ENCODE assay signal across 9 cellular contexts in genomic region chr17:77371117-77371887, GRCh38.
DNase-seq lines count a peak whose midpoint lies in the region; ATAC-seq and TF ChIP-seq lines count a peak whose summit lies in the region.
"Had no signal": no experiment of that assay in that cellular context is flagged by ENCODE, and none has a peak within 500 bp of the region (broad histone marks: within the 10 kb centered on the region; RNA-seq: fewer than 3 reads in every experiment).

No MANE protein-coding gene starts in this region.

- peak overlapping the region; percentile 22 to 93 (median 92) for H3K27ac Mint-ChIP-seq in CD4-positive, alpha-beta memory T cell
- H3K27ac Mint-ChIP-seq in Caco-2 (ENCODE audit: unreplicated experiment), result no peak overlapping the region

- H2AK5ac ChIP-seq in neuronal stem cell (ENCODE audit: low read depth, low read length), result no peak overlapping the region

- H3K36me3 Mint-ChIP-seq in CD4-positive, alpha-beta memory T cell, result peaks cover 3 to 20% of the 10 kb centered on the region in 2 donors
- H3K36me3 Mint-ChIP-seq in Caco-2 (ENCODE audit: insufficient read depth, unreplicated experiment), result peaks cover 22% of the 10 kb centered on the region

- H2BK5ac ChIP-seq in neuronal stem cell (ENCODE audit: low read length), result no peak overlapping the region

- no peak overlapping the region for H2BK15ac ChIP-seq in neuronal stem cell (ENCODE audit: low read length)

- H3K27me3 Mint-ChIP-seq in CD4-positive, alpha-beta memory T cell, result no peaks in the 10 kb centered on the region
- no peaks in the 10 kb centered on the region for H3K27me3 Mint-ChIP-seq in Caco-2 (ENCODE audit: insufficient read depth, unreplicated experiment)

- H3K9ac ChIP-seq in neuronal stem cell (ENCODE audit: low read depth, low read length, poor library complexity), result no peak overlapping the region

- no peak overlapping the region for H3K14ac ChIP-seq in neuronal stem cell (ENCODE audit: low read length)

- H3K4me3 Mint-ChIP-seq in CD4-positive, alpha-beta memory T cell, result peak overlapping the region; percentile 45 to 89 (median 85)
- H3K4me3 Mint-ChIP-seq in Caco-2 (ENCODE audit: unreplicated experiment), result no peak overlapping the region

- H4K91ac ChIP-seq in neuronal stem cell (ENCODE audit: low read depth, low read length, poor library complexity), result no peak overlapping the region

- peaks cover 24% of the 10 kb centered on the region for H3K79me1 ChIP-seq in neuronal stem cell (ENCODE audit: low read depth, low read length)

- H3K4me2 ChIP-seq in neuronal stem cell (ENCODE audit: insufficient read depth, low read length, poor library complexity, severe bottlenecking), result no peak overlapping the region

- BruUV-seq in Caco-2 (replicated peaks; lab: Mats Ljungman, UMichigan), result no TSS peak

- TF ChIP-seq CTCF in Caco-2 (IDR thresholded peaks at IDR 0.05; ENCODE audit: insufficient read depth in 1 of 2, low read depth in 1 of 2, low read length in 1 of 2, severe bottlenecking in 1 of 2, unreplicated experiment in 1 of 2), result no peak

- H3K9me3 ChIP-seq in CD4-positive, alpha-beta memory T cell (ENCODE audit: control insufficient read depth in 1 of 2, low read length in 2 of 2), result no peaks in the 10 kb centered on the region
- H3K9me3 ChIP-seq in neuronal stem cell (replicated peaks in 1 of 2; ENCODE audit: control insufficient read depth in 2 of 2, insufficient read depth in 1 of 2, low read depth in 1 of 2, low read length in 2 of 2) (peaks cover 0 to 3% of the 10 kb centered on the region in 2 donors), Caco-2 (no peaks in the 10 kb centered on the region)

- H2BK12ac ChIP-seq in neuronal stem cell (ENCODE audit: low read length), result no peak overlapping the region

- H3K4me1 ChIP-seq in CD4-positive, alpha-beta memory T cell (ENCODE audit: insufficient read depth, low read length), result peaks cover 63% of the 10 kb centered on the region
- H3K4me1 ChIP-seq in neuronal stem cell (ENCODE audit: control insufficient read depth in 2 of 2, insufficient read depth in 1 of 2, low read depth in 1 of 2, low read length in 2 of 2) (peaks cover 35 to 48% of the 10 kb centered on the region in 2 donors), Caco-2 (peaks cover 15% of the 10 kb centered on the region; the same call in 1 of the 2 replicates)

- no peak overlapping the region for H3K4me3 ChIP-seq in CD4-positive, alpha-beta memory T cell (ENCODE audit: low read length in 2 of 2)
- H3K4me3 ChIP-seq in neuronal stem cell (ENCODE audit: low read length in 2 of 2) (no peak overlapping the region), Caco-2 (ENCODE audit: low read depth, low read length) (no peak overlapping the region)

- CTCF ChIA-PET in CD4-positive, alpha-beta memory T cell (lab: Charles Lee; ENCODE audit: partially characterized antibody), result interaction anchor here (1.0 to 2.0 kb wide), 5 partner anchors 9 to 39 kb away, joined by 3 to 10 read pairs (median 3); no protein-coding TSS in a partner anchor
- CTCF ChIA-PET in Caco-2 (lab: Charles Lee), result interaction anchor here (0.6 kb wide), 1 partner anchor 58 kb away, joined by 3 read pairs; no protein-coding TSS in a partner anchor

- H3K36me3 ChIP-seq in CD4-positive, alpha-beta memory T cell (ENCODE audit: insufficient read depth, low read length), result no peaks in the 10 kb centered on the region
- H3K36me3 ChIP-seq in neuronal stem cell (replicated peaks in 1 of 2; ENCODE audit: control insufficient read depth in 2 of 2, insufficient read depth in 2 of 2, low read length in 2 of 2), result no peaks in the 10 kb centered on the region
- H3K36me3 ChIP-seq in Caco-2 (ENCODE audit: control insufficient read depth, insufficient read depth, low read length), result no peaks in the 10 kb centered on the region; the same call in 1 of the 2 replicates

- H3K18ac ChIP-seq in neuronal stem cell (ENCODE audit: low read length), result peak overlapping the region; percentile 34

- no peak for ATAC-seq in HG02798 (IDR thresholded peaks at IDR 0.05; ENCODE audit: poor library complexity, unreplicated experiment)
- ATAC-seq in GM18868 (IDR thresholded peaks at IDR 0.05; ENCODE audit: unreplicated experiment), result no peak
- ATAC-seq in HG03442 (IDR thresholded peaks at IDR 0.05; ENCODE audit: unreplicated experiment), result no peak

- no CpG with 5 or more reads among the region's 20 CpGs for WGBS in neuronal stem cell (ENCODE audit: extremely low coverage in 2 of 2, insufficient read length in 2 of 2, insufficient replicate concordance in 1 of 2), 2 donors

- no peaks in the 10 kb centered on the region for H3K27me3 ChIP-seq in CD4-positive, alpha-beta memory T cell (ENCODE audit: insufficient read depth, low read length)
- H3K27me3 ChIP-seq in neuronal stem cell (ENCODE audit: control insufficient read depth in 3 of 3, insufficient read depth in 3 of 3, low read depth in 1 of 3, low read length in 3 of 3) (no peaks in the 10 kb centered on the region), Caco-2 (replicated peaks; ENCODE audit: control insufficient read depth, insufficient read depth, low read length) (no peaks in the 10 kb centered on the region)

- H3K4ac ChIP-seq in neuronal stem cell (ENCODE audit: low read length), result no peak overlapping the region

- no peak overlapping the region for H3K23ac ChIP-seq in neuronal stem cell (ENCODE audit: low read depth, low read length, poor library complexity)

- intact Hi-C loops in CD4-positive, alpha-beta memory T cell (cut with micrococcal nuclease), result loop anchor here (5.0 kb wide), 2 partner anchors 36 to 71 kb away; no protein-coding TSS in a partner anchor
- intact Hi-C loops in Caco-2 (cut with micrococcal nuclease; ENCODE audit: unreplicated experiment), result no loop called here

- no peak overlapping the region for H4K8ac ChIP-seq in neuronal stem cell (ENCODE audit: low read depth, low read length)

- H2BK120ac ChIP-seq in neuronal stem cell (ENCODE audit: low read depth, low read length), result no peak overlapping the region

- POLR2A ChIA-PET in CD4-positive, alpha-beta memory T cell (lab: Charles Lee; ENCODE audit: partially characterized antibody), result interaction anchor here (0.7 to 97.0 kb wide), 16 partner anchors 8 to 587 kb away, joined by 3 to 6031 read pairs (median 8); partner anchors contain the start of gene TNRC6C
- POLR2A ChIA-PET in Caco-2 (lab: Charles Lee), result no interaction called here

- H3K9me3 Mint-ChIP-seq in CD4-positive, alpha-beta memory T cell, result no peaks in the 10 kb centered on the region
- no peaks in the 10 kb centered on the region for H3K9me3 Mint-ChIP-seq in Caco-2 (ENCODE audit: unreplicated experiment)

- H2AFZ ChIP-seq in neuronal stem cell (ENCODE audit: low read length), result no peak overlapping the region

- H3K27ac ChIP-seq in CD4-positive, alpha-beta memory T cell (ENCODE audit: low read depth, low read length), result peak overlapping the region; percentile 68
- H3K27ac ChIP-seq in epithelial cell of prostate (peak overlapping the region; percentile 4), neuronal stem cell (replicated peaks; ENCODE audit: low read length) (no peak overlapping the region)

- peaks cover 43 to 80% (median 51%) of the 10 kb centered on the region in 4 donors for H3K4me1 Mint-ChIP-seq in CD4-positive, alpha-beta memory T cell
- peaks cover 27% of the 10 kb centered on the region for H3K4me1 Mint-ChIP-seq in Caco-2 (ENCODE audit: low read depth, unreplicated experiment)

- no peak for DNase-seq in CD4-positive, alpha-beta memory T cell
- DNase-seq in NCI-H345 (lab: John Stamatoyannopoulos, UW), result peak; percentile 85
- no peak for DNase-seq in epithelial cell of prostate (ENCODE audit: low read depth, low spot score)
- DNase-seq in neuronal stem cell (ENCODE audit: low spot score), result no peak
- DNase-seq in Caco-2, result no peak
- DNase-seq: foreskin melanocyte had no signal
